Comparison of ENCODE assay signal across 22 cellular contexts in the genomic region with DNA sequence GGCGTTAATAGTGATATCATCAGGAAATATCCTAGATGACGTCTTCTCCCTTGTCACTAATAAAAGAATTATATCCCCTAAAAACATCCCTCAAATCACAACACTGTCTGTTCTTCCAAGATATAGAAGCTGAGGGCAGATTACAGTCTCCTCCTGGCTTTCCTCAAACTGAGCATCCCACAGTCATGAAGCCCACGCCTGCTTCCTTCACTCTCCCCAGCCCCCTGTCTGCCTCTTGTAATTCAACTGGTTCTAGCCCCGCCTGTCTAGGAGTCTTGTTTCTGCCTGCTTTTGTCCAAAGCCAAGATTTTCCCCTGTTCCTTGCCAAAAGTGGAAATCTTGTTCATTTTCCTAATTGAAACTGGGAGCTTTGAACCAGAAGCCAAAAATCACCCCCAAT. TPM values are rescaled to one million over a fixed set of nuclear protein-coding genes. Genes with fewer than 3 reads are reported as not detected.
DNase-seq lines count a peak whose midpoint lies in the region; ATAC-seq and TF ChIP-seq lines count a peak whose summit lies in the region.
"Had no signal": no experiment of that assay in that cellular context is flagged by ENCODE, and none has a peak within 500 bp of the region (broad histone marks: within the 10 kb centered on the region; RNA-seq: fewer than 3 reads in every experiment).

No MANE protein-coding gene starts in this region.

- H2AFZ ChIP-seq in hepatocyte: no peak overlapping the region
- H2AFZ ChIP-seq: GM23248, PC-9 had no signal

- H3K79me2 ChIP-seq in hepatocyte: no peaks in the 10 kb centered on the region

- H3K27me3 Mint-ChIP-seq in brain (peaks cover 16% of the 10 kb centered on the region), mesothelial cell of epicardium (ENCODE audit: low read depth) (no peaks in the 10 kb centered on the region)
- H3K27me3 Mint-ChIP-seq: CD4-positive, alpha-beta T cell had no signal

- H4K20me1 ChIP-seq in hepatocyte (ENCODE audit: insufficient read depth, poor library complexity, severe bottlenecking): no peaks in the 10 kb centered on the region
- H4K20me1 ChIP-seq: BLaER1 treated with 17β-estradiol and CSF1 and Interleukin-3, amounts not matched to agents 10 nM and 100 nM had no signal

- ATAC-seq in GM18868 (IDR thresholded peaks at IDR 0.05; ENCODE audit: unreplicated experiment) (no peak), HG02588 (IDR thresholded peaks at IDR 0.05; ENCODE audit: unreplicated experiment) (no peak)
- ATAC-seq: A549 had no signal

- H3K27me3 ChIP-seq in hepatocyte (no peaks in the 10 kb centered on the region), WERI-Rb-1 (ENCODE audit: insufficient read depth, low read depth, severe bottlenecking) (no peaks in the 10 kb centered on the region)
- H3K27me3 ChIP-seq: BLaER1 treated with 17β-estradiol and CSF1 and Interleukin-3, amounts not matched to agents 10 nM and 100 nM; MG63; SJSA1 had no signal

- DNase-seq in hepatocyte (ENCODE audit: low spot score) (peak; percentile 59), mesothelial cell of epicardium (ENCODE audit: low spot score in 2 of 2, unreplicated experiment in 2 of 2) (peak in 1 of 2 experiments; percentile 43), HT-29 (ENCODE audit: low spot score) (no peak), WERI-Rb-1 (no peak)
- DNase-seq: AML-193; CD4-positive, alpha-beta T cell; GM23248; H7; KBM-7; MG63; NCI-H2029; NCI-H524 treated with DMSO at 0.1 percent for 48 hours; NCI-H82; NK-92 treated with Interleukin-12 subunit alpha and Interleukin-12 subunit beta, amount 100 ng/mL, for 24 hours; PC-9; Right ventricle myocardium superior had no signal

- H3K36me3 Mint-ChIP-seq in brain (no peaks in the 10 kb centered on the region), mesothelial cell of epicardium (no peaks in the 10 kb centered on the region)

- peaks cover 50% of the 10 kb centered on the region for H3K4me1 Mint-ChIP-seq in brain
- peaks cover 38% of the 10 kb centered on the region for H3K4me1 Mint-ChIP-seq in mesothelial cell of epicardium

- H3K36me3 ChIP-seq in hepatocyte (replicated peaks; ENCODE audit: insufficient read depth, low read depth): no peaks in the 10 kb centered on the region
- no peaks in the 10 kb centered on the region for H3K36me3 ChIP-seq in WERI-Rb-1
- H3K36me3 ChIP-seq: MG63, SJSA1 had no signal

- no peak overlapping the region for H3K4me2 ChIP-seq in hepatocyte
- H3K4me2 ChIP-seq: A549; BLaER1 treated with 17β-estradiol and CSF1 and Interleukin-3, amounts not matched to agents 10 nM and 100 nM; PC-9 had no signal

- no peaks in the 10 kb centered on the region for H3K9me3 ChIP-seq in hepatocyte (ENCODE audit: low read depth)
- H3K9me3 ChIP-seq in WERI-Rb-1 (ENCODE audit: severe bottlenecking): no peaks in the 10 kb centered on the region
- H3K9me3 ChIP-seq: A549; BLaER1 treated with 17β-estradiol and CSF1 and Interleukin-3, amounts not matched to agents 10 nM and 100 nM; MG63; SJSA1 had no signal

- 41% methylated on average over 4 of the region's 4 CpGs for WGBS in hepatocyte (ENCODE audit: low lambda C conversion rate, missing lambda C conversion rate)

- no peaks in the 10 kb centered on the region for H3K9me2 ChIP-seq in hepatocyte (replicated peaks; ENCODE audit: insufficient read depth)

- H3K4me3 ChIP-seq in hepatocyte (no peak overlapping the region), WERI-Rb-1 (ENCODE audit: low read depth, low read length) (no peak overlapping the region)
- H3K4me3 ChIP-seq: A549; BLaER1 treated with 17β-estradiol and CSF1 and Interleukin-3, amounts not matched to agents 10 nM and 100 nM; GM23248; MG63; PC-9; SJSA1 had no signal

- TF ChIP-seq CTCF in brain (conservative IDR thresholded peaks at IDR 0.05) (no peak), hepatocyte (IDR thresholded peaks at IDR 0.05; ENCODE audit: poor library complexity) (no peak), mesothelial cell of epicardium (IDR thresholded peaks at IDR 0.05; ENCODE audit: unreplicated experiment) (no peak), WERI-Rb-1 (IDR thresholded peaks at IDR 0.05; ENCODE audit: low read depth, low read length) (no peak)

- peaks cover 13% of the 10 kb centered on the region for H3K4me1 ChIP-seq in hepatocyte (ENCODE audit: insufficient read depth)
- H3K4me1 ChIP-seq: A549, SJSA1 had no signal

- H3K4me3 Mint-ChIP-seq in brain (peak overlapping the region in 2 of 5 experiments; percentile 6 to 11), mesothelial cell of epicardium (no peak overlapping the region)
- H3K4me3 Mint-ChIP-seq: CD4-positive, alpha-beta T cell had no signal

- H3K27ac Mint-ChIP-seq in brain (peak overlapping the region in 4 of 5 experiments; percentile 14 to 87 (median 60)), mesothelial cell of epicardium (peak overlapping the region; percentile 55)
- H3K27ac Mint-ChIP-seq: CD4-positive, alpha-beta T cell had no signal

- H3K27ac ChIP-seq in hepatocyte: peak overlapping the region; percentile 64
- no peak overlapping the region for H3K27ac ChIP-seq in WERI-Rb-1
- H3K27ac ChIP-seq: A549; BLaER1 treated with 17β-estradiol and CSF1 and Interleukin-3, amounts not matched to agents 10 nM and 100 nM; GM23248; PC-9; SJSA1 had no signal

- H3K9me3 Mint-ChIP-seq in brain: peaks cover 0 to 7% (median 0%) of the 10 kb centered on the region in 5 experiments
- H3K9me3 Mint-ChIP-seq in mesothelial cell of epicardium: no peaks in the 10 kb centered on the region
- H3K9me3 Mint-ChIP-seq: CD4-positive, alpha-beta T cell had no signal

RNA-seq across cellular contexts. Expression of a gene that starts 36.0 kb away (rescaled TPM):
- 37.3 TPM for polyA plus RNA-seq in brain (ENCODE audit: insufficient read depth, low read depth, low replicate concordance)
- total RNA-seq in hepatocyte: 54.8 and 64.0 TPM in 2 replicates
- 60.4 and 63.4 TPM in 2 replicates for polyA plus RNA-seq in hepatocyte
- total RNA-seq in mesothelial cell of epicardium: 29.8 to 35.4 TPM (median 32.7 TPM) in 3 replicates
- 32.0 and 34.8 TPM in 2 replicates for total RNA-seq in HT-29 (2014; rRNA removed; shearing (Covaris generic))
